22 cellular contexts compared by ENCODE assay signal in genomic region chr1:99670583-99670982, GRCh38. TPM values are rescaled to one million over a fixed set of nuclear protein-coding genes. Genes with fewer than 3 reads are reported as not detected.
DNase-seq lines count a peak whose midpoint lies in the region; ATAC-seq and TF ChIP-seq lines count a peak whose summit lies in the region.
"Had no signal": no experiment of that assay in that cellular context is flagged by ENCODE, and none has a peak within 500 bp of the region (broad histone marks: within the 10 kb centered on the region; RNA-seq: fewer than 3 reads in every experiment).

No MANE protein-coding gene starts in this region.

- peak in 1 of 4 donors; percentile 24 for ATAC-seq in psoas muscle
- ATAC-seq in GM21515 (IDR thresholded peaks at IDR 0.05; ENCODE audit: unreplicated experiment), result no peak
- no peak for ATAC-seq in GM18861 (IDR thresholded peaks at IDR 0.05; ENCODE audit: unreplicated experiment)
- ATAC-seq: GM23338, HCT116 had no signal

- H3K4me1 ChIP-seq in Karpas-422 (ENCODE audit: low read length) (peaks cover 45% of the 10 kb centered on the region), adipocyte (ENCODE audit: control insufficient read depth, insufficient read depth, low read length) (peaks cover 62% of the 10 kb centered on the region), left ventricle myocardium inferior (peaks cover 98% of the 10 kb centered on the region), psoas muscle (peaks cover 88% of the 10 kb centered on the region), breast epithelium (no peaks in the 10 kb centered on the region)
- H3K4me1 ChIP-seq: BE2C had no signal

- H3K9me3 ChIP-seq in Karpas-422 (ENCODE audit: low read length), result no peaks in the 10 kb centered on the region
- H3K9me3 ChIP-seq in adipocyte (ENCODE audit: control insufficient read depth, low read length), result no peaks in the 10 kb centered on the region
- H3K9me3 ChIP-seq in left ventricle myocardium inferior (replicated peaks), result no peaks in the 10 kb centered on the region
- H3K9me3 ChIP-seq in psoas muscle, result no peaks in the 10 kb centered on the region
- H3K9me3 ChIP-seq in breast epithelium, result no peaks in the 10 kb centered on the region
- H3K9me3 ChIP-seq: BE2C had no signal

- peak overlapping the region; percentile 27 for H3K4me2 ChIP-seq in Karpas-422 (ENCODE audit: low read depth, low read length, poor library complexity, severe bottlenecking)
- H3K4me2 ChIP-seq: GM23338 had no signal

- TF ChIP-seq POLR2A in breast epithelium (IDR thresholded peaks at IDR 0.05), result no peak

- TF ChIP-seq CTCF in left ventricle myocardium inferior (IDR thresholded peaks at IDR 0.05; ENCODE audit: borderline replicate concordance) (no peak), psoas muscle (IDR thresholded peaks at IDR 0.05) (no peak), breast epithelium (IDR thresholded peaks at IDR 0.05) (no peak)

- no peaks in the 10 kb centered on the region for H3K36me3 ChIP-seq in Karpas-422 (ENCODE audit: insufficient read depth, low read length)
- H3K36me3 ChIP-seq in adipocyte (ENCODE audit: control insufficient read depth, insufficient read depth, low read length, severe bottlenecking), result peaks cover 63% of the 10 kb centered on the region
- peaks cover 74% of the 10 kb centered on the region for H3K36me3 ChIP-seq in left ventricle myocardium inferior
- H3K36me3 ChIP-seq in psoas muscle (ENCODE audit: insufficient read depth in 1 of 2, low read depth in 1 of 2), result peaks cover 0 to 94% of the 10 kb centered on the region in 2 donors
- H3K36me3 ChIP-seq in breast epithelium, result no peaks in the 10 kb centered on the region

- H3K9me2 ChIP-seq in Karpas-422 (replicated peaks; ENCODE audit: insufficient read depth, low read length), result no peaks in the 10 kb centered on the region

- no peak overlapping the region for H2AFZ ChIP-seq in Karpas-422 (ENCODE audit: low read length)
- H2AFZ ChIP-seq: GM23338 had no signal

- H3K27ac ChIP-seq in Karpas-422 (ENCODE audit: low read length) (no peak overlapping the region), left ventricle myocardium inferior (replicated peaks) (peak overlapping the region; percentile 95), psoas muscle (peak overlapping the region; percentile 86), breast epithelium (no peak overlapping the region)

- no peaks in the 10 kb centered on the region for H3K79me2 ChIP-seq in Karpas-422 (ENCODE audit: low read length)

- no peaks in the 10 kb centered on the region for H3K27me3 ChIP-seq in Karpas-422 (ENCODE audit: low read length)
- no peaks in the 10 kb centered on the region for H3K27me3 ChIP-seq in adipocyte (replicated peaks; ENCODE audit: control insufficient read depth, insufficient read depth, low read length)
- no peaks in the 10 kb centered on the region for H3K27me3 ChIP-seq in left ventricle myocardium inferior (ENCODE audit: low read depth)
- no peaks in the 10 kb centered on the region for H3K27me3 ChIP-seq in psoas muscle (ENCODE audit: insufficient read depth in 3 of 3, low read length in 2 of 3)
- H3K27me3 ChIP-seq in breast epithelium, result no peaks in the 10 kb centered on the region
- H3K27me3 ChIP-seq: BE2C had no signal

- intact Hi-C loops in left ventricle myocardium inferior (cut with micrococcal nuclease) (no loop called here), psoas muscle (cut with DNase I) (no loop called here), breast epithelium (cut with DNase I; ENCODE audit: low total_unique reads) (no loop called here)

- H3K9ac ChIP-seq in Karpas-422 (ENCODE audit: low read length) (no peak overlapping the region), adipocyte (ENCODE audit: low read length) (peak overlapping the region; percentile 44)

- DNase-seq in Karpas-422 (no peak), adipocyte (ENCODE audit: low read depth) (no peak), left ventricle myocardium inferior (no peak), psoas muscle (no peak), breast epithelium (ENCODE audit: low spot score in 2 of 2) (no peak)
- no peak for DNase-seq in stimulated activated CD4-positive, alpha-beta T cell treated with anti-CD3 and anti-CD28 coated beads, Interleukin-2, amount 100 ng/mL, for 24 hours
- DNase-seq: ACHN; BE2C; C1 segment of cervical spinal cord; CD4-positive, CD25-positive, alpha-beta regulatory T cell; CD8-positive, alpha-beta memory T cell; COR-L47; DMS 273 treated with DMSO at 0.1 percent for 48 hours; DMS53; DND-41; EL; H7; HFFc6 had no signal

- no peak overlapping the region for H3K4me3 ChIP-seq in Karpas-422 (ENCODE audit: low read length)
- H3K4me3 ChIP-seq in adipocyte (ENCODE audit: low read length), result no peak overlapping the region
- H3K4me3 ChIP-seq in left ventricle myocardium inferior, result peak overlapping the region; percentile 3
- H3K4me3 ChIP-seq in psoas muscle, result peak overlapping the region; percentile 35
- no peak overlapping the region for H3K4me3 ChIP-seq in breast epithelium
- H3K4me3 ChIP-seq: GM23338 had no signal

- 17 to 29% (median 27%) methylated on average over 1 of the region's 1 CpG for WGBS in psoas muscle, 3 donors

- no peaks in the 10 kb centered on the region for H4K20me1 ChIP-seq in Karpas-422 (ENCODE audit: insufficient read depth, low read depth, low read length)

RNA-seq across cellular contexts. Expression of gene PALMD, which starts 24.7 kb away (rescaled TPM):
- total RNA-seq in Karpas-422 (2014; rRNA removed; shearing (Covaris generic); ENCODE audit: low replicate concordance), result not detected in 2 replicates
- total RNA-seq in left ventricle myocardium inferior (123 TPM), psoas muscle (100 to 1,000 TPM in 3 of 4 donors, 10 to 100 TPM in 1; 46.2 to 219 (median 113) TPM), breast epithelium (10 to 100 TPM; 35.3 to 96.7 (median 77.7) TPM)
- 100 to 1,000 TPM in 1 of 3 donors, 10 to 100 TPM in 2; 54.4 to 130 (median 59.4) TPM for polyA plus RNA-seq in psoas muscle
- total RNA-seq: CD4-positive, CD25-positive, alpha-beta regulatory T cell; CD8-positive, alpha-beta memory T cell; GM23338; H7; HFFc6 had no signal
- polyA plus RNA-seq: CD4-positive, CD25-positive, alpha-beta regulatory T cell; CD8-positive, alpha-beta memory T cell; GM23338 had no signal

Comparison
In these comparisons a context has a peak if more than half of its experiments do, and no peak if none do; other contexts are left out.
1. H3K27ac ChIP-seq: peak in left ventricle myocardium inferior (single experiment) and psoas muscle (single experiment); none in Karpas-422 (single experiment) and breast epithelium (0 of 2).
2. H3K4me3 ChIP-seq: peak in left ventricle myocardium inferior (single experiment) and psoas muscle (single experiment); none in Karpas-422 (single experiment), adipocyte (single experiment) and breast epithelium (0 of 3).
3. RNA of gene PALMD, which starts 24.7 kb away (total RNA-seq): 46.2 to 219 TPM in psoas muscle, 123 TPM in left ventricle myocardium inferior (single experiment) and 35.3 to 96.7 TPM in breast epithelium; not detected in Karpas-422; every median in the first group is over 10 times any median in the second.